8 cellular contexts compared by ENCODE assay signal in the genomic region with DNA sequence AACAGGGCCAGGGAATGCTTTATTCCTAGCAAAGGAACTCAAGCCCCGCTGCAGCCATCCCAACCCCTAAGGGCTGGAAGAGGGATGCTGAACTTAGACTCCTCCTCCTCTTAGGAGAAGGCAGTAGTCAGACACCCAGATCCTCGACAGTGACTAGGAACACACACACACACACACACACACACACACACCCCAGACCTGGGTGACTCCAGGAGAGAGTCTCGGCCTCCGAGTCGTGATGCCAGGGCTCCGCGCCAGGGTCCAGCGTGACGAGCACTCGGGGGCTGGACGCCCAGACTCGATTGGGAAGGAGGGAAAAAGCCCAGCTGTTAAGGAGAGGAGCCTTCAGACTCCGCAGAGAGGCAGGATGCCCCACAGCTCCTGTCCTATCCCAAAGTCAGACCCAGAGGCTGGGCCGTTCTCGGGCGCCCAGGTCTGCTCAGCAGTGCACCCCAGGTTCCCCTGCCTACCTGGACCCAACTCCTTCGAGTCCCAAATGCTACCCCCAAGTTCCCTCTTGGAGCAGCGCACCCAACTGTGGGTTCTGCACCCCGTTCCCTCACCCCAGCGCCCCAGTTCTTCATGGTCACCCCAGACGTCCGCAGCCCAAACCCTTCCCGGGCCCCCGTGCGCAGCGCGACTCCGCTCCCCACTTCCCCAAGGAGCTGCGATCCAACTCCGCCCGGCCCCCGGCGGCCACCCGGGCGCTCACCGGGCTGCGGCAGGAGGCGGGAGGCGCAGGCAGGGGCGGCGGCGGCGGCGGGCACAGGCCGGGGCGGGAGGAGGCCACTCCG. TPM values are rescaled to one million over a fixed set of nuclear protein-coding genes. Genes with fewer than 3 reads are reported as not detected.
DNase-seq lines count a peak whose midpoint lies in the region; ATAC-seq and TF ChIP-seq lines count a peak whose summit lies in the region.

No MANE protein-coding gene starts in this region.

- peak overlapping the region; percentile 82 for H2AFZ ChIP-seq in trophoblast cell (ENCODE audit: insufficient read depth, low read length, poor library complexity)

- H4K12ac ChIP-seq in trophoblast cell (ENCODE audit: low read depth, low read length): no peak overlapping the region

- H3K27ac Mint-ChIP-seq in activated T-cell treated with anti-CD3 and anti-CD28 coated beads, Interleukin-2, amount 50 U/mL, for 72 hours: no peak overlapping the region

- H3K4me3 ChIP-seq in cardiac muscle cell: peak overlapping the region; percentile 86
- H3K4me3 ChIP-seq in trophoblast cell (ENCODE audit: low read depth, low read length): peak overlapping the region; percentile 86

- no peak overlapping the region for H2AK5ac ChIP-seq in trophoblast cell (ENCODE audit: low read length)

- H3K9me3 ChIP-seq in cardiac muscle cell (ENCODE audit: low read depth) (no peaks in the 10 kb centered on the region), trophoblast cell (ENCODE audit: insufficient read depth, low read depth, low read length) (peaks cover 2% of the 10 kb centered on the region)

- H4K91ac ChIP-seq in trophoblast cell (ENCODE audit: low read depth, low read length): peak overlapping the region; percentile 75

- no CpG with 5 or more reads among the region's 47 CpGs for WGBS in trophoblast cell (ENCODE audit: extremely low coverage, insufficient coverage, insufficient read length)

- peak overlapping the region; percentile 19 for H2BK12ac ChIP-seq in trophoblast cell (ENCODE audit: low read length)

- peaks cover 12% of the 10 kb centered on the region for H3K27me3 Mint-ChIP-seq in activated T-cell treated with anti-CD3 and anti-CD28 coated beads, Interleukin-2, amount 50 U/mL, for 72 hours (ENCODE audit: low read depth)

- peaks cover 45% of the 10 kb centered on the region for H3K4me1 Mint-ChIP-seq in activated T-cell treated with anti-CD3 and anti-CD28 coated beads, Interleukin-2, amount 50 U/mL, for 72 hours (ENCODE audit: low read depth)

- peak overlapping the region; percentile 15 for H4K8ac ChIP-seq in trophoblast cell (ENCODE audit: low read depth, low read length)

- H3K4me1 ChIP-seq in cardiac muscle cell (ENCODE audit: low read depth): peaks cover 49% of the 10 kb centered on the region
- peaks cover 39 to 55% of the 10 kb centered on the region in 2 experiments for H3K4me1 ChIP-seq in trophoblast cell (ENCODE audit: control insufficient read depth in 1 of 2, insufficient read depth in 2 of 2, low read length in 2 of 2)

- peak overlapping the region; percentile 89 for H3K4me2 ChIP-seq in trophoblast cell (ENCODE audit: low read length)

- DNase-seq in GM10266 (ENCODE audit: extremely low spot score) (peak; percentile 55), cardiac muscle cell (ENCODE audit: low read depth in 1 of 2, low spot score in 1 of 2) (peak; percentile 51 to 69), trophoblast cell (peak in 1 of 2 donors; percentile 27), NK-92 (lab: John Stamatoyannopoulos, UW; ENCODE audit: unreplicated experiment) (no peak)
- DNase-seq in activated T-cell treated with anti-CD3 and anti-CD28 coated beads, Interleukin-2, amount 50 U/mL, for 72 hours: peak in 1 of 2 donors; percentile 26

- ATAC-seq in HG02981 (IDR thresholded peaks at IDR 0.05; ENCODE audit: unreplicated experiment): peak; percentile 1
- ATAC-seq in activated T-cell treated with anti-CD3 and anti-CD28 coated beads, Interleukin-2, amount 50 U/mL, for 72 hours (replicated peaks in 1 of 2): peak; percentile 5 to 12
- no peak for ATAC-seq in GM21360 (IDR thresholded peaks at IDR 0.05; ENCODE audit: unreplicated experiment)
- ATAC-seq in GM21528 (IDR thresholded peaks at IDR 0.05; ENCODE audit: low FRiP score, unreplicated experiment): no peak

- H3K4me3 Mint-ChIP-seq in activated T-cell treated with anti-CD3 and anti-CD28 coated beads, Interleukin-2, amount 50 U/mL, for 72 hours: peak overlapping the region; percentile 90 to 95

- peak overlapping the region; percentile 50 for H3K14ac ChIP-seq in trophoblast cell (ENCODE audit: low read length)

- no peaks in the 10 kb centered on the region for H3K9me3 Mint-ChIP-seq in activated T-cell treated with anti-CD3 and anti-CD28 coated beads, Interleukin-2, amount 50 U/mL, for 72 hours

- peak overlapping the region; percentile 83 for H3K18ac ChIP-seq in trophoblast cell (ENCODE audit: low read length)

- H3K27ac ChIP-seq in cardiac muscle cell (peak overlapping the region; percentile 22), trophoblast cell (ENCODE audit: low read depth, low read length) (peak overlapping the region; percentile 60)

- H3K4ac ChIP-seq in trophoblast cell (ENCODE audit: low read depth, low read length): peak overlapping the region; percentile 81

- peaks cover 41% of the 10 kb centered on the region for H3K79me1 ChIP-seq in trophoblast cell (ENCODE audit: low read length)

- H2BK120ac ChIP-seq in trophoblast cell (ENCODE audit: insufficient read depth, low read length, poor library complexity): peak overlapping the region; percentile 23

- no peaks in the 10 kb centered on the region for H3K36me3 Mint-ChIP-seq in activated T-cell treated with anti-CD3 and anti-CD28 coated beads, Interleukin-2, amount 50 U/mL, for 72 hours (ENCODE audit: insufficient read depth in 2 of 2)

- peak overlapping the region; percentile 88 for H3K9ac ChIP-seq in trophoblast cell (ENCODE audit: low read length)

- no peaks in the 10 kb centered on the region for H3K27me3 ChIP-seq in cardiac muscle cell
- H3K27me3 ChIP-seq in trophoblast cell (ENCODE audit: insufficient read depth, low read length): no peaks in the 10 kb centered on the region

- no peak overlapping the region for H3K23ac ChIP-seq in trophoblast cell (ENCODE audit: low read length)

- H3K36me3 ChIP-seq in cardiac muscle cell (no peaks in the 10 kb centered on the region), trophoblast cell (ENCODE audit: control insufficient read depth in 1 of 2, insufficient read depth in 2 of 2, low read length in 2 of 2) (peaks cover 0 to 7% of the 10 kb centered on the region in 2 experiments)

- TF ChIP-seq CTCF in GM10266 (IDR thresholded peaks at IDR 0.05; ENCODE audit: control insufficient read depth, insufficient read depth, low read depth, missing control alignments): no peak
- no peak for TF ChIP-seq CTCF in cardiac muscle cell (IDR thresholded peaks at IDR 0.05; ENCODE audit: low read depth, low read length)

- H3K79me2 ChIP-seq in trophoblast cell (ENCODE audit: control insufficient read depth, insufficient read depth, low read length, poor library complexity): peaks cover 14% of the 10 kb centered on the region

- H2BK5ac ChIP-seq in trophoblast cell (ENCODE audit: low read depth, low read length, poor library complexity): peak overlapping the region; percentile 78

RNA-seq across cellular contexts. Expression of a gene that starts 0.4 kb away (rescaled TPM):
- 10 to 100 TPM; 23.7 to 25.9 TPM for total RNA-seq in activated T-cell treated with anti-CD3 and anti-CD28 coated beads, Interleukin-2, amount 50 U/mL, for 72 hours
- total RNA-seq in cardiac muscle cell: 29.8 and 56.1 TPM in 2 replicates
- 8.1 and 26.0 TPM in 2 replicates for polyA plus RNA-seq in cardiac muscle cell
- 20.8 and 22.5 TPM in 2 replicates for polyA plus RNA-seq in trophoblast cell (2013)

RNA-seq across cellular contexts. Expression of a gene that starts 52.6 kb away (rescaled TPM):
- total RNA-seq in activated T-cell treated with anti-CD3 and anti-CD28 coated beads, Interleukin-2, amount 50 U/mL, for 72 hours: 10 to 100 TPM; 86.5 to 91.2 TPM
- total RNA-seq in cardiac muscle cell: 20.6 and 157 TPM in 2 replicates
- polyA plus RNA-seq in cardiac muscle cell: 10.1 and 41.0 TPM in 2 replicates
- 22.5 and 26.1 TPM in 2 replicates for polyA plus RNA-seq in trophoblast cell (2013)

Comparison
In these comparisons a context has a peak if more than half of its experiments do, and no peak if none do; other contexts are left out.
1. ATAC-seq: peak in HG02981 (single experiment) and activated T-cell treated with anti-CD3 and anti-CD28 coated beads, Interleukin-2, amount 50 U/mL, for 72 hours (2 of 2); none in GM21360 (single experiment) and GM21528 (single experiment).